Comparison of ENCODE assay signal across 10 cellular contexts in the genomic region with DNA sequence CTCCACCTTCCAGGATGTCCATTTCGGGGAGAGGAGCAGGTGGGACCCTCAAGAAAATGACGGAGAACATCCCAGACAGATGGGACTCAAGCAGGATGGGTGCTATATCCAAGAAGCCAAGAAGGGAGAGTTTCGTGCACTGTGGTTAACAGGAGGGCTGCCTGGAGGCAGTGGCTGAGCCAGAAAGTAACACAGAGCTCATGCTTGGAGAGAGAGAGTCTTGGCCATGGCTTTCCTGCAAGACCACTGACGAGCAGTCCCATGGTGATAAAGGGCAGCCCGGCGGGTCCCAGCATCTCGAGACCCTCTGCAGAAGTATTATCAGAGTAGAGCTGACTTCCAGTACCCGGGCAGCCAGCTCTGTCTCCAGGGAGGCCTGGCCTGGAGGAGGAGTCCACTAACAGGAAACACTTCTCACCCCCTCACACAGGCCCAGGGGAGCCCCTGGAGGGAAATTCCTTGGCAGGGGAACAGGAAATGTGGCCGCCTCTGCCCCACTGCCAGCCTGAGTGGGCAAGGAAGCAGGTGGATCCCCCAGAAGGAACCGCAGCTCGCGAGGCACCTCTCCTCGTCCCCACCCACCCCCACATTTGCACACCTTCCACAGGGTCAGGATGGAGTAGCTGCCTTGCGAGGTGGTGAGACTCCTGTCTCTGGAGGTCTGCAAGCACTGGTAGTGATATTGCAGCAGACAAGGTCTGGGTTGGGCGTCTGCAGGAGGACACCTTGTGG. TPM values are rescaled to one million over a fixed set of nuclear protein-coding genes. Genes with fewer than 3 reads are reported as not detected.
DNase-seq lines count a peak whose midpoint lies in the region; FAIRE-seq lines count a peak whose summit lies in the region.
"Had no signal": no experiment of that assay in that cellular context is flagged by ENCODE, and none has a peak within 500 bp of the region (broad histone marks: within the 10 kb centered on the region; RNA-seq: fewer than 3 reads in every experiment).

No MANE protein-coding gene starts in this region.

- peak overlapping the region; percentile 47 to 96 (median 83) for H3K27ac Mint-ChIP-seq in CD4-positive, alpha-beta memory T cell
- peak overlapping the region; percentile 27 to 89 (median 80) for H3K27ac Mint-ChIP-seq in immature natural killer cell

- peak; percentile 70 for FAIRE-seq in GM19239 (lab: Jason Lieb, UNC)
- FAIRE-seq: D721Med had no signal

- H3K4me3 ChIP-seq in CD4-positive, alpha-beta memory T cell (ENCODE audit: low read length in 2 of 2), result no peak overlapping the region
- H3K4me3 ChIP-seq: skin epidermis had no signal

- POLR2A ChIA-PET in CD4-positive, alpha-beta memory T cell (lab: Charles Lee; ENCODE audit: partially characterized antibody), result interaction anchor here (0.9 to 9.8 kb wide), 9 partner anchors 10 to 278 kb away, joined by 3 to 147 read pairs (median 6); a partner anchor contains a TSS

- H3K27me3 ChIP-seq in CD4-positive, alpha-beta memory T cell (ENCODE audit: insufficient read depth, low read length), result no peaks in the 10 kb centered on the region

- CTCF ChIA-PET in CD4-positive, alpha-beta memory T cell (lab: Charles Lee; ENCODE audit: partially characterized antibody), result interaction anchor here (0.6 to 6.1 kb wide), 10 partner anchors 13 to 252 kb away, joined by 3 to 44 read pairs (median 14); a partner anchor contains a TSS

- H3K9me3 ChIP-seq in CD4-positive, alpha-beta memory T cell (ENCODE audit: control insufficient read depth in 1 of 2, low read length in 2 of 2), result no peaks in the 10 kb centered on the region

- intact Hi-C loops in CD4-positive, alpha-beta memory T cell (cut with micrococcal nuclease), result no loop called here

- H3K4me1 ChIP-seq in CD4-positive, alpha-beta memory T cell (ENCODE audit: insufficient read depth, low read length), result peaks cover 53% of the 10 kb centered on the region

- peaks cover 11 to 27% of the 10 kb centered on the region in 2 donors for H3K36me3 Mint-ChIP-seq in CD4-positive, alpha-beta memory T cell
- peaks cover 0 to 23% (median 8%) of the 10 kb centered on the region in 3 donors for H3K36me3 Mint-ChIP-seq in immature natural killer cell

- peaks cover 35% of the 10 kb centered on the region for H3K36me3 ChIP-seq in CD4-positive, alpha-beta memory T cell (ENCODE audit: insufficient read depth, low read length)

- H3K9me3 Mint-ChIP-seq in CD4-positive, alpha-beta memory T cell, result no peaks in the 10 kb centered on the region
- H3K9me3 Mint-ChIP-seq in immature natural killer cell, result no peaks in the 10 kb centered on the region

- H3K27ac ChIP-seq in CD4-positive, alpha-beta memory T cell (ENCODE audit: low read depth, low read length), result peak overlapping the region; percentile 27

- peak; percentile 19 to 65 (median 27) for DNase-seq in CD4-positive, alpha-beta memory T cell
- DNase-seq in GM19239 (ENCODE audit: insufficient read length, low spot score) (no peak), immature natural killer cell (peak; percentile 19 to 44 (median 29)), NOMO-1 treated with dmso at 0.1 percent for 144 hours (lab: John Stamatoyannopoulos, UW; ENCODE audit: unreplicated experiment) (no peak), globus pallidus (ENCODE audit: low spot score) (no peak), NCI-H748 (lab: John Stamatoyannopoulos, UW; ENCODE audit: unreplicated experiment) (no peak), A172 (ENCODE audit: low spot score) (no peak)
- DNase-seq in activated CD4-positive, alpha-beta T cell treated with anti-CD3 and anti-CD28 coated beads, Interleukin-2, amount 50 U/mL, for 48 hours, result peak; percentile 55 to 67

- H3K4me1 Mint-ChIP-seq in CD4-positive, alpha-beta memory T cell, result peaks cover 25 to 67% (median 47%) of the 10 kb centered on the region in 4 donors
- peaks cover 40 to 60% of the 10 kb centered on the region in 2 donors for H3K4me1 Mint-ChIP-seq in immature natural killer cell

- no peaks in the 10 kb centered on the region for H3K27me3 Mint-ChIP-seq in CD4-positive, alpha-beta memory T cell
- peaks cover 2 to 17% (median 8%) of the 10 kb centered on the region in 3 donors for H3K27me3 Mint-ChIP-seq in immature natural killer cell (ENCODE audit: low read depth in 3 of 3)

- peak overlapping the region in 3 of 8 donors; percentile 11 to 41 (median 36) for H3K4me3 Mint-ChIP-seq in CD4-positive, alpha-beta memory T cell
- peak overlapping the region in 1 of 5 donors; percentile 23 for H3K4me3 Mint-ChIP-seq in immature natural killer cell

RNA-seq across cellular contexts. Expression of a gene that starts 32.2 kb away (rescaled TPM):
- 100 to 1,000 TPM; 169 to 177 TPM for total RNA-seq in CD4-positive, alpha-beta memory T cell
- 10 to 100 TPM; 39.4 to 57.0 TPM for polyA plus RNA-seq in CD4-positive, alpha-beta memory T cell
- polyA plus RNA-seq in immature natural killer cell, result 10 to 100 TPM; 42.5 to 95.4 (median 54.1) TPM
- total RNA-seq in A172 (2014; rRNA removed; shearing (Covaris generic)), result 0.26 and 0.43 TPM in 2 replicates

Comparison
In these comparisons a context has a peak if more than half of its experiments do, and no peak if none do; other contexts are left out.
1. DNase-seq: peak in CD4-positive, alpha-beta memory T cell (5 of 5), activated CD4-positive, alpha-beta T cell treated with anti-CD3 and anti-CD28 coated beads, Interleukin-2, amount 50 U/mL, for 48 hours (2 of 2) and immature natural killer cell (3 of 3); none in GM19239 (single experiment), NOMO-1 treated with dmso at 0.1 percent for 144 hours (single experiment), globus pallidus (single experiment), NCI-H748 (single experiment) and A172 (single experiment).
2. RNA of a gene that starts 32.2 kb away (total RNA-seq): 169 to 177 TPM in CD4-positive, alpha-beta memory T cell; 0.26 to 0.43 TPM in A172; every median in the first group is over 100 times any median in the second.